ENCODE assay signal across 17 cellular contexts in the genomic region with DNA sequence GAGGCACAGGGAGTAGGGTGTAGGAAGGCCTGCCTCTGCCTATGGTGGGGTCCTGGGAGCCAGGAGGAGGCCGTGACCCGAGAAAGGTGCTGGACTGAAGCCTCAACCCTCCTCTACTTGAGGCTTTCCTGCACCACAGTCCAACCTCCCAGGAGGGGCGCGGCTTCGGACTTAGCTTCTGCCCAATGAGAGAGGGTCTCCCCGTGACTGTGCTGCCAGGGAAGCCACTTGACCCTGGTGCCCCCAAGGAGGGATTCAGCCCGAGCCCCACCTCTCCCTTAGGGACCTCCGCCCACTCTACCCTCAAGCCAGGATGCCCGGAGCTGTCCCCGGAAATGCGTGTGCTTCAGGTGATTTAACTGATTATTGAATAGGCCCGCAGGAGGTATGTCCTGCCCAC. TPM values are rescaled to one million over a fixed set of nuclear protein-coding genes. Genes with fewer than 3 reads are reported as not detected.
"Had no signal": no experiment of that assay in that cellular context is flagged by ENCODE, and none has a peak within 500 bp of the region (broad histone marks: within the 10 kb centered on the region; RNA-seq: fewer than 3 reads in every experiment).

TSS of gene CGB8 (minus strand) at position 101 of the 400 bp plus-strand sequence. CDS start 372 bp downstream, outside the sequence.

RNA-seq across cellular contexts. Expression of gene CGB8, which starts in this region (rescaled TPM):
- total RNA-seq: natural killer cell, neural crest cell, omental fat pad, osteocyte, pancreas, posterior vena cava, prostate gland, pulmonary artery endothelial cell, right atrium auricular region, sciatic nerve, smooth muscle cell, spleen, suprapubic skin, transverse colon, upper lobe of left lung, ureter, vagina had no signal
- polyA plus RNA-seq: pancreas, spleen had no signal
